ENCODE assay signal across 2 cellular contexts in the genomic region with DNA sequence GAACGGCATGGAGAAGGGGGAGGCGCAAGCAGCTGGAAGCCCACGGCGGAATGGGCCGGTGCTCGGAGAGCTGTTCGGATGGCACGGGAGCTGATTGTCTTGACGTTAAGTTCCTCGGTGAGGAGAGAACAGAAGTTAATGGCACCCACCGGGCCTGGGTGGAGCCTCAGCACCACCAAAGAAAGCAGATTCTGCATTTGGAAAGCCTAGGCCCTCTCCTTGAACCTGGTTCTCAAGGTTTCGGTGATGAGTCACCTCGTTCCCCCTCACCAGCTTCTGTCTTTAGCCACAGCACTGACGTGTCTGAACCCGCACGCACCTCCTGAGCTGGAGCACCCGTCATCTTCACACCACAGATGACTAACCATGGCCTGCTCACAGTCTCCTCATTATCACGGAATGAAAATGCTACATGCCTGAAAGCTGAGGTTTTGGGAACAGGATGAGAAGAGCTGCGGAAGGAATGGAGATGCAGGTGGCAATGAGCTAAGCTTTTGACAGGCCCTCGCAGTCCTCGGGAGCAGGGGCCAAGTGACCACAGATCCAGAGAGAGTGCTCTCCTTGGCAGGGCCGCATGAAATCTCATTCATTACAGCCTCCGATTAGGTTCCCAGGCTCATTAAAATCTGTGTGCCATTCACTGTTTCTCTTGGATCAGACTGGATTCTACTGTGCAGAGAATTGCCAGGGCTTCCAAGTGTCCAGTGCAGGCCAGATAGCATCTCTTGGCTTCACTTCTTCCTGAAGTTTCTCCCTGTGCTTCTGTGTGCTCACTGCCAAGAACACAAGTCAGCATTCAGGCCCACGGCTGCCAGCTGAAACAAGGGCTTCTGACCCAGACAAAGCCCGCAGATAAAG.
TF ChIP-seq lines count a peak whose summit lies in the region.

No MANE protein-coding gene starts in this region.

TF ChIP-seq in GM23338, 12 proteins besides CTCF, POLR2A, EP300 and RAD21:
- TF ChIP-seq, protein P1, sequence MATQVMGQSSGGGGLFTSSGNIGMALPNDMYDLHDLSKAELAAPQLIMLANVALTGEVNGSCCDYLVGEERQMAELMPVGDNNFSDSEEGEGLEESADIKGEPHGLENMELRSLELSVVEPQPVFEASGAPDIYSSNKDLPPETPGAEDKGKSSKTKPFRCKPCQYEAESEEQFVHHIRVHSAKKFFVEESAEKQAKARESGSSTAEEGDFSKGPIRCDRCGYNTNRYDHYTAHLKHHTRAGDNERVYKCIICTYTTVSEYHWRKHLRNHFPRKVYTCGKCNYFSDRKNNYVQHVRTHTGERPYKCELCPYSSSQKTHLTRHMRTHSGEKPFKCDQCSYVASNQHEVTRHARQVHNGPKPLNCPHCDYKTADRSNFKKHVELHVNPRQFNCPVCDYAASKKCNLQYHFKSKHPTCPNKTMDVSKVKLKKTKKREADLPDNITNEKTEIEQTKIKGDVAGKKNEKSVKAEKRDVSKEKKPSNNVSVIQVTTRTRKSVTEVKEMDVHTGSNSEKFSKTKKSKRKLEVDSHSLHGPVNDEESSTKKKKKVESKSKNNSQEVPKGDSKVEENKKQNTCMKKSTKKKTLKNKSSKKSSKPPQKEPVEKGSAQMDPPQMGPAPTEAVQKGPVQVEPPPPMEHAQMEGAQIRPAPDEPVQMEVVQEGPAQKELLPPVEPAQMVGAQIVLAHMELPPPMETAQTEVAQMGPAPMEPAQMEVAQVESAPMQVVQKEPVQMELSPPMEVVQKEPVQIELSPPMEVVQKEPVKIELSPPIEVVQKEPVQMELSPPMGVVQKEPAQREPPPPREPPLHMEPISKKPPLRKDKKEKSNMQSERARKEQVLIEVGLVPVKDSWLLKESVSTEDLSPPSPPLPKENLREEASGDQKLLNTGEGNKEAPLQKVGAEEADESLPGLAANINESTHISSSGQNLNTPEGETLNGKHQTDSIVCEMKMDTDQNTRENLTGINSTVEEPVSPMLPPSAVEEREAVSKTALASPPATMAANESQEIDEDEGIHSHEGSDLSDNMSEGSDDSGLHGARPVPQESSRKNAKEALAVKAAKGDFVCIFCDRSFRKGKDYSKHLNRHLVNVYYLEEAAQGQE (IDR thresholded peaks at IDR 0.05; ENCODE audit: unreplicated experiment), result no peak
- TF ChIP-seq JUNB (IDR thresholded peaks at IDR 0.05; ENCODE audit: unreplicated experiment), result no peak
TF ChIP-seq in GM23338: peak in this region for 0.

TF ChIP-seq in H1, 55 proteins besides CTCF, POLR2A, EP300 and RAD21:
- no peak for TF ChIP-seq HDAC2 (IDR thresholded peaks at IDR 0.05; ENCODE audit: borderline replicate concordance in 1 of 2, low read depth in 2 of 2, low read length in 2 of 2)
- no peak for TF ChIP-seq YY1 (IDR thresholded peaks at IDR 0.05; ENCODE audit: low read depth, low read length)
- TF ChIP-seq CBX8 (IDR thresholded peaks at IDR 0.05; ENCODE audit: borderline replicate concordance, low read depth, low read length), result no peak
- TF ChIP-seq, protein P2, sequence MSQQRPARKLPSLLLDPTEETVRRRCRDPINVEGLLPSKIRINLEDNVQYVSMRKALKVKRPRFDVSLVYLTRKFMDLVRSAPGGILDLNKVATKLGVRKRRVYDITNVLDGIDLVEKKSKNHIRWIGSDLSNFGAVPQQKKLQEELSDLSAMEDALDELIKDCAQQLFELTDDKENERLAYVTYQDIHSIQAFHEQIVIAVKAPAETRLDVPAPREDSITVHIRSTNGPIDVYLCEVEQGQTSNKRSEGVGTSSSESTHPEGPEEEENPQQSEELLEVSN (IDR thresholded peaks at IDR 0.05), result no peak
